8 cellular contexts compared by ENCODE assay signal in the genomic region with DNA sequence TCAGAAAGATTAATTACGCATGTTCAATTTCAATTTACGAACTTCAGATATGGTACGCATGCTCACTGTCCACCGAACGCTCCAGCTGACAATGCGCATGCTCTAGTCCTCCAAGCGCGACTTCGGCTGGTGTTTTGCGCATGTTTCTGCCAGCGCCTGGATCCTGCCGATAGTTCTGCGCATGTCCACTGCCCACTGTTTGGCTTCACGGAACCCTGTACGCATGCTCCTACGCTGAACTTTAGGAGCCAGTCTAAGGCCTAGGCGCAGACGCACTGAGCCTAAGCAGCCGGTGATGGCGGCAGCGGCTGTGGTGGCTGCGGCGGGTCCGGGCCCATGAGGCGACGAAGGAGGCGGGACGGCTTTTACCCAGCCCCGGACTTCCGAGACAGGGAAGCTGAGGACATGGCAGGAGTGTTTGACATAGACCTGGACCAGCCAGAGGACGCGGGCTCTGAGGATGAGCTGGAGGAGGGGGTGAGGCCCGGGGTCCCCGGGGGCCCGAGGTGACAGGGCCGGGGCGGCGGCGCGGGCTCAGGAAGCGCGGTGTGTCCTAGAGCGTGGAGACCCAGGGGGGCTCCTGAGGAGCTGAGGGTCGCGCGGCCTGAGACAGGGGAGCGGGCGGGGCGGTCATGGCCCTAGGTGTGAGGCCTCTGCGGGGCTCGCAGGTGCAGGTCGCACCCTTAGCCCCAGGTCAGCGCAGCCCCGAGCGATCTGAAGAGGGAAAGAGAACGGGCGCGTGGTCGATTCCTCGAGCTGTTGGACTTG. TPM values are rescaled to one million over a fixed set of nuclear protein-coding genes. Genes with fewer than 3 reads are reported as not detected.
DNase-seq lines count a peak whose midpoint lies in the region; ATAC-seq and TF ChIP-seq lines count a peak whose summit lies in the region.

Gene RPS6KB1 (plus strand): TSS at position 273 of the 768 bp plus-strand sequence. CDS start 64 bp downstream, at position 337.
Gene TUBD1 (minus strand): TSS at position 95 of the 768 bp plus-strand sequence. CDS start 1,941 bp downstream, outside the sequence.

- H3K27ac ChIP-seq in adrenal gland (peak within 1 kb of the TSS; percentile 34 to 95 (median 88)), trophoblast cell (ENCODE audit: low read depth, low read length) (peak within 1 kb of the TSS; percentile 15), transverse colon (peak within 1 kb of the TSS; percentile 93 to 96 (median 94))

- peak; percentile 95 for ATAC-seq in HG02798 (IDR thresholded peaks at IDR 0.05; ENCODE audit: poor library complexity, unreplicated experiment)
- peak; percentile 94 to 95 (median 94) for ATAC-seq in T-cell (replicated peaks in 1 of 4)

- peak within 1 kb of the TSS; percentile 58 for H2BK5ac ChIP-seq in trophoblast cell (ENCODE audit: low read depth, low read length, poor library complexity)

- peak within 1 kb of the TSS; percentile 56 for H4K91ac ChIP-seq in trophoblast cell (ENCODE audit: low read depth, low read length)

- peak within 1 kb of the TSS; percentile 74 for H3K4me3 ChIP-seq in GM12875 (ENCODE audit: low read depth, low read length)
- peak within 1 kb of the TSS; percentile 49 to 98 (median 76) for H3K4me3 ChIP-seq in adrenal gland
- H3K4me3 ChIP-seq in trophoblast cell (ENCODE audit: low read depth, low read length), result peak within 1 kb of the TSS; percentile 89
- peak within 1 kb of the TSS; percentile 87 to 99 (median 97) for H3K4me3 ChIP-seq in transverse colon

- H3K4ac ChIP-seq in trophoblast cell (ENCODE audit: low read depth, low read length), result peak within 1 kb of the TSS; percentile 66

- H2AK5ac ChIP-seq in trophoblast cell (ENCODE audit: low read length), result no peak within 1 kb of the TSS

- peak within 1 kb of the TSS; percentile 55 for H3K18ac ChIP-seq in trophoblast cell (ENCODE audit: low read length)

- H3K27me3 Mint-ChIP-seq in T-cell, result no peaks in the 10 kb centered on the region

- peak within 1 kb of the TSS; percentile 99 to 100 (median 99) for H3K4me3 Mint-ChIP-seq in T-cell

- H3K9me3 ChIP-seq in adrenal gland (replicated peaks in 1 of 3) (no peaks in the 10 kb centered on the region), trophoblast cell (ENCODE audit: insufficient read depth, low read depth, low read length) (no peaks in the 10 kb centered on the region), transverse colon (no peaks in the 10 kb centered on the region)

- peaks cover 8% of the 10 kb centered on the region for H3K79me2 ChIP-seq in trophoblast cell (ENCODE audit: control insufficient read depth, insufficient read depth, low read length, poor library complexity)

- H3K9ac ChIP-seq in trophoblast cell (ENCODE audit: low read length), result peak within 1 kb of the TSS; percentile 83

- CTCF ChIA-PET in T-cell (lab: Charles Lee), result interaction anchor here in 1 of 2 donors (0.5 to 2.0 kb wide), 7 partner anchors 18 to 537 kb away, joined by 3 to 10 read pairs (median 6); no protein-coding TSS in a partner anchor

- H2AFZ ChIP-seq in trophoblast cell (ENCODE audit: insufficient read depth, low read length, poor library complexity), result peak within 1 kb of the TSS; percentile 38

- H3K4me1 Mint-ChIP-seq in T-cell, result peaks cover 65 to 67% (median 66%) of the 10 kb centered on the region in 3 donors

- TF ChIP-seq EP300 in transverse colon (IDR thresholded peaks at IDR 0.05; ENCODE audit: low read depth), result no peak

- DNase-seq in NCI-H1436 treated with DMSO at 0.1 percent for 48 hours (lab: John Stamatoyannopoulos, UW), result peak; percentile 96
- peak; percentile 89 to 99 (median 97) for DNase-seq in T-cell
- DNase-seq in adrenal gland, result peak; percentile 97 to 99 (median 99)
- peak; percentile 97 for DNase-seq in cardiac septum (ENCODE audit: low spot score)
- peak; percentile 100 for DNase-seq in trophoblast cell
- peak; percentile 98 for DNase-seq in transverse colon

- H3K4me1 ChIP-seq in adrenal gland (replicated peaks in 1 of 2) (peaks cover 14 to 27% of the 10 kb centered on the region in 2 donors), trophoblast cell (ENCODE audit: control insufficient read depth in 1 of 2, insufficient read depth in 2 of 2, low read length in 2 of 2) (peaks cover 0 to 2% of the 10 kb centered on the region in 2 experiments), transverse colon (peaks cover 13 to 28% (median 23%) of the 10 kb centered on the region in 4 donors)

- peak within 1 kb of the TSS; percentile 18 for H3K14ac ChIP-seq in trophoblast cell (ENCODE audit: low read length)

- H3K36me3 ChIP-seq in adrenal gland (replicated peaks in 1 of 2) (peaks cover 0 to 9% of the 10 kb centered on the region in 2 donors), trophoblast cell (ENCODE audit: control insufficient read depth in 1 of 2, insufficient read depth in 2 of 2, low read length in 2 of 2) (peaks cover 0 to 7% of the 10 kb centered on the region in 2 experiments), transverse colon (peaks cover 0 to 6% (median 0%) of the 10 kb centered on the region in 4 donors)

- H3K27ac Mint-ChIP-seq in T-cell, result peak within 1 kb of the TSS; percentile 99

- no peaks in the 10 kb centered on the region for H3K9me3 Mint-ChIP-seq in T-cell

- no peak within 1 kb of the TSS for H3K23ac ChIP-seq in trophoblast cell (ENCODE audit: low read length)

- in situ Hi-C loops in transverse colon (cut with MboI; ENCODE audit: low pct_ligation_motif_present in 1 of 4, low pct_unique_long_range_greater_than_20kb in 1 of 4, low sequenced_read_pairs in 3 of 4), result no loop called here

- peak within 1 kb of the TSS; percentile 29 for H4K12ac ChIP-seq in trophoblast cell (ENCODE audit: low read depth, low read length)

- TF ChIP-seq POLR2A in adrenal gland (IDR thresholded peaks at IDR 0.05) (peak; percentile 91 to 97), transverse colon (IDR thresholded peaks at IDR 0.05) (peak; percentile 96)

- 0 to 2% (median 0%) methylated on average over 9 to 60 of the region's 60 CpGs for WGBS in adrenal gland, 4 donors
- WGBS in trophoblast cell (ENCODE audit: extremely low coverage, insufficient coverage, insufficient read length), result no CpG with 5 or more reads among the region's 60 CpGs
- 0 to 1% methylated on average over 12 to 55 of the region's 60 CpGs for WGBS in transverse colon (ENCODE audit: low coverage in 1 of 2), 2 donors

- no peak within 1 kb of the TSS for H2BK12ac ChIP-seq in trophoblast cell (ENCODE audit: low read length)

- TF ChIP-seq CTCF in GM12875 (IDR thresholded peaks at IDR 0.05; ENCODE audit: borderline replicate concordance, insufficient read depth, low read depth, low read length) (no peak), adrenal gland (IDR thresholded peaks at IDR 0.05) (no peak), transverse colon (IDR thresholded peaks at IDR 0.05) (peak in 1 of 5 experiments; percentile 4)

- peaks cover 12% of the 10 kb centered on the region for H3K36me3 Mint-ChIP-seq in T-cell

- peak within 1 kb of the TSS; percentile 41 for H2BK120ac ChIP-seq in trophoblast cell (ENCODE audit: insufficient read depth, low read length, poor library complexity)

- peak within 1 kb of the TSS; percentile 92 for H3K4me2 ChIP-seq in trophoblast cell (ENCODE audit: low read length)

- H3K79me1 ChIP-seq in trophoblast cell (ENCODE audit: low read length), result peaks cover 8% of the 10 kb centered on the region

- H3K27me3 ChIP-seq in adrenal gland, result no peaks in the 10 kb centered on the region
- H3K27me3 ChIP-seq in trophoblast cell (ENCODE audit: insufficient read depth, low read length), result no peaks in the 10 kb centered on the region
- H3K27me3 ChIP-seq in transverse colon, result no peaks in the 10 kb centered on the region

- peak within 1 kb of the TSS; percentile 84 for H4K8ac ChIP-seq in trophoblast cell (ENCODE audit: low read depth, low read length)

- POLR2A ChIA-PET in T-cell (lab: Charles Lee), result interaction anchor here in 1 of 2 donors (0.6 to 1.2 kb wide), 4 partner anchors 21 to 140 kb away, joined by 3 to 12 read pairs (median 5); no protein-coding TSS in a partner anchor

- intact Hi-C loops in adrenal gland (cut with DNase I), result no loop called here
- intact Hi-C loops in cardiac septum (cut with DNase I), result no loop called here
- intact Hi-C loops in transverse colon (cut with DNase I; ENCODE audit: low total_unique reads), result no loop called here

RNA-seq across cellular contexts. Expression of gene RPS6KB1, which starts in this region (rescaled TPM):
- total RNA-seq in T-cell (10 to 100 TPM; 57.7 to 90.4 (median 61.7) TPM), adrenal gland (10 to 100 TPM; 20.9 to 49.0 (median 38.2) TPM), cardiac septum (24.7 TPM), transverse colon (10 to 100 TPM; 18.3 to 51.3 (median 28.1) TPM)
- polyA plus RNA-seq in adrenal gland, result 10 to 100 TPM; 13.2 to 37.4 (median 16.7) TPM
- polyA plus RNA-seq in trophoblast cell (2013), result 20.7 and 27.6 TPM in 2 replicates

RNA-seq across cellular contexts. Expression of gene TUBD1, which starts in this region (rescaled TPM):
- total RNA-seq in T-cell (10 to 100 TPM; 16.6 to 27.9 (median 25.1) TPM), adrenal gland (10 to 100 TPM in 3 of 8 donors, 1 to 10 TPM in 5; 3.1 to 14.1 (median 7.7) TPM), cardiac septum (7.5 TPM), transverse colon (10 to 100 TPM in 1 of 4 donors, 1 to 10 TPM in 2, under 1 TPM in 1; 0.80 to 13.3 (median 4.1) TPM)
- polyA plus RNA-seq in adrenal gland, result 10 to 100 TPM in 1 of 3 donors, 1 to 10 TPM in 2; 6.0 to 10.2 (median 7.1) TPM
- polyA plus RNA-seq in trophoblast cell (2013), result 12.0 and 13.0 TPM in 2 replicates

Comparison
In these comparisons a context has a peak if more than half of its experiments do, and no peak if none do; other contexts are left out.
1. Peak in every context shown above with its lines: DNase-seq, ATAC-seq, H3K4me3 ChIP-seq and H3K27ac ChIP-seq.
2. H3K27ac ChIP-seq: peak in every context shown above with its lines; median percentile 94 in transverse colon; 88 in adrenal gland; 15 in trophoblast cell.